Comparison of ENCODE assay signal across 18 cellular contexts in genomic region chr7:6241607-6241973, GRCh38.
"Had no signal": no experiment of that assay in that cellular context is flagged by ENCODE, and none has a peak within 500 bp of the region (broad histone marks: within the 10 kb centered on the region; RNA-seq: fewer than 3 reads in every experiment).

No MANE protein-coding gene starts in this region.

- H3K4me3 Mint-ChIP-seq: nephron; neural progenitor cell; stimulated activated memory B cell treated with anti-CD40 and anti-IgM and Interleukin-4, amounts not matched to agents 10 μg/mL and 1 μg/mL and 100 μg/mL, for 72 hours; type B pancreatic cell had no signal

- DNase-seq: hypothalamus; left ventricle myocardium superior; lower lobe of right lung; psoas muscle; right cardiac atrium; sigmoid colon; stimulated activated CD4-positive, alpha-beta T cell treated with anti-CD3 and anti-CD28 coated beads, Interleukin-2, amount 100 ng/mL, for 24 hours; stimulated activated CD4-positive, alpha-beta T cell treated with anti-CD3 and anti-CD28 coated beads, Interleukin-4, amount 100 ng/mL, for 24 hours; stimulated activated naive CD8-positive, alpha-beta T cell treated with anti-CD3 and anti-CD28 coated beads, Interleukin-15, Interleukin-2, amounts not matched to agents 100 U/mL and 50 U/mL, for 24 hours; substantia nigra; testis; tibial artery had no signal

- H3K9me3 Mint-ChIP-seq: nephron; neural progenitor cell; stimulated activated memory B cell treated with anti-CD40 and anti-IgM and Interleukin-4, amounts not matched to agents 10 μg/mL and 1 μg/mL and 100 μg/mL, for 72 hours had no signal

- H3K27me3 ChIP-seq: neural progenitor cell, sigmoid colon, testis, tibial artery had no signal

- H3K9me3 ChIP-seq: lower lobe of right lung, psoas muscle, sigmoid colon, testis, tibial artery had no signal

- H3K4me3 ChIP-seq: coronary artery, lower lobe of right lung, neural progenitor cell, psoas muscle, sigmoid colon, testis, tibial artery had no signal

- H3K27ac ChIP-seq: coronary artery, lower lobe of right lung, neural progenitor cell, parathyroid adenoma, psoas muscle, sigmoid colon, testis, tibial artery had no signal

- H3K27ac Mint-ChIP-seq: neural progenitor cell; stimulated activated memory B cell treated with anti-CD40 and anti-IgM and Interleukin-4, amounts not matched to agents 10 μg/mL and 1 μg/mL and 100 μg/mL, for 72 hours; type B pancreatic cell had no signal

- H3K36me3 Mint-ChIP-seq: stimulated activated memory B cell treated with anti-CD40 and anti-IgM and Interleukin-4, amounts not matched to agents 10 μg/mL and 1 μg/mL and 100 μg/mL, for 72 hours had no signal

- H3K4me1 Mint-ChIP-seq: stimulated activated memory B cell treated with anti-CD40 and anti-IgM and Interleukin-4, amounts not matched to agents 10 μg/mL and 1 μg/mL and 100 μg/mL, for 72 hours had no signal

- H3K4me1 ChIP-seq: parathyroid adenoma, testis had no signal

- ATAC-seq: left ventricle myocardium superior; lower lobe of right lung; psoas muscle; right cardiac atrium; stimulated activated memory B cell treated with anti-CD40 and anti-IgM and Interleukin-4, amounts not matched to agents 10 μg/mL and 1 μg/mL and 100 μg/mL, for 72 hours; stimulated activated naive CD8-positive, alpha-beta T cell treated with anti-CD3 and anti-CD28 coated beads, Interleukin-15, Interleukin-2, amounts not matched to agents 100 U/mL and 50 U/mL, for 24 hours had no signal

- H3K27me3 Mint-ChIP-seq: stimulated activated memory B cell treated with anti-CD40 and anti-IgM and Interleukin-4, amounts not matched to agents 10 μg/mL and 1 μg/mL and 100 μg/mL, for 72 hours; type B pancreatic cell had no signal

- H3K36me3 ChIP-seq: lower lobe of right lung, neural progenitor cell, sigmoid colon, tibial artery had no signal
